ENCODE assay signal across 8 cellular contexts in genomic region chr17:63140255-63140654, GRCh38.
A peak's percentile ranks its signal among the peaks of the same experiment; 100 is the strongest.
DNase-seq lines count a peak whose midpoint lies in the region; ATAC-seq and TF ChIP-seq lines count a peak whose summit lies in the region.

No MANE protein-coding gene starts in this region.

- no peaks in the 10 kb centered on the region for H3K9me3 Mint-ChIP-seq in endothelial cell (ENCODE audit: unreplicated experiment)

- peaks cover 5% of the 10 kb centered on the region for H3K4me1 Mint-ChIP-seq in endothelial cell (ENCODE audit: unreplicated experiment)

- no peaks in the 10 kb centered on the region for H3K36me3 Mint-ChIP-seq in endothelial cell (ENCODE audit: low read depth, unreplicated experiment)

- no peaks in the 10 kb centered on the region for H3K27me3 Mint-ChIP-seq in endothelial cell (ENCODE audit: unreplicated experiment)

- H3K4me3 ChIP-seq in foreskin fibroblast (ENCODE audit: low read depth in 1 of 2, low read length in 2 of 2): no peak overlapping the region

- TF ChIP-seq CTCF in foreskin fibroblast (IDR thresholded peaks at IDR 0.05; ENCODE audit: low read depth, low read length) (no peak), endothelial cell (IDR thresholded peaks at IDR 0.05; ENCODE audit: unreplicated experiment) (no peak)

- no peak overlapping the region for H3K27ac Mint-ChIP-seq in endothelial cell (ENCODE audit: unreplicated experiment)

- DNase-seq in Ammon's horn (ENCODE audit: low spot score) (peak; percentile 52), RPMI7951 (ENCODE audit: low read depth) (peak; percentile 73), foreskin fibroblast (peak; percentile 21 to 60), endothelial cell (ENCODE audit: low spot score) (no peak), NCI-H526 (lab: John Stamatoyannopoulos, UW) (no peak), DMS114 treated with DMSO at 0.1 percent for 48 hours (lab: John Stamatoyannopoulos, UW; ENCODE audit: unreplicated experiment) (no peak)

- no peak overlapping the region for H3K4me3 Mint-ChIP-seq in endothelial cell (ENCODE audit: unreplicated experiment)

- ATAC-seq in GM21786 (IDR thresholded peaks at IDR 0.05; ENCODE audit: unreplicated experiment) (peak; percentile 42), HG02840 (IDR thresholded peaks at IDR 0.05; ENCODE audit: low FRiP score, unreplicated experiment) (no peak)

Comparison
In these comparisons a context has a peak if more than half of its experiments do, and no peak if none do; other contexts are left out.
1. DNase-seq: peak in Ammon's horn (single experiment), RPMI7951 (single experiment) and foreskin fibroblast (2 of 2); none in endothelial cell (single experiment), NCI-H526 (0 of 2) and DMS114 treated with DMSO at 0.1 percent for 48 hours (single experiment).